Comparison of ENCODE assay signal across 8 cellular contexts in genomic region chr12:126772171-126772864, GRCh38.
DNase-seq lines count a peak whose midpoint lies in the region; ATAC-seq and TF ChIP-seq lines count a peak whose summit lies in the region.

No MANE protein-coding gene starts in this region.

- peak overlapping the region; percentile 81 for H3K4me2 ChIP-seq in OCI-LY3 (ENCODE audit: low read length)

- H3K27ac Mint-ChIP-seq in progenitor cell of endocrine pancreas = no peak overlapping the region

- H3K27me3 Mint-ChIP-seq in progenitor cell of endocrine pancreas = no peaks in the 10 kb centered on the region

- H3K36me3 ChIP-seq in OCI-LY3 (replicated peaks; ENCODE audit: low read depth, low read length) (peaks cover 44% of the 10 kb centered on the region), spleen (peaks cover 0 to 5% (median 0%) of the 10 kb centered on the region in 6 donors)

- TF ChIP-seq CTCF in OCI-LY3 (IDR thresholded peaks at IDR 0.05; ENCODE audit: low read depth, low read length) (no peak), spleen (IDR thresholded peaks at IDR 0.05 in 8 of 11, conservative IDR thresholded peaks at IDR 0.05 in 3 of 11) (no peak), progenitor cell of endocrine pancreas (IDR thresholded peaks at IDR 0.05; ENCODE audit: unreplicated experiment) (no peak)

- no peaks in the 10 kb centered on the region for H4K20me1 ChIP-seq in OCI-LY3 (ENCODE audit: insufficient read depth, low read length)

- peaks cover 8% of the 10 kb centered on the region for H3K9me3 Mint-ChIP-seq in progenitor cell of endocrine pancreas (ENCODE audit: low read depth)

- TF ChIP-seq POLR2A in spleen (IDR thresholded peaks at IDR 0.05) = no peak

- peaks cover 18% of the 10 kb centered on the region for H3K79me2 ChIP-seq in OCI-LY3 (ENCODE audit: low read length)

- H3K36me3 Mint-ChIP-seq in progenitor cell of endocrine pancreas (ENCODE audit: insufficient read depth) = no peaks in the 10 kb centered on the region

- peak overlapping the region; percentile 98 for H3K27ac ChIP-seq in OCI-LY3 (ENCODE audit: low read length)
- peak overlapping the region in 7 of 8 donors; percentile 35 to 73 (median 55) for H3K27ac ChIP-seq in spleen
- no peak overlapping the region for H3K27ac ChIP-seq in right cardiac atrium (ENCODE audit: low read length)

- peak overlapping the region; percentile 68 for H2AFZ ChIP-seq in OCI-LY3 (ENCODE audit: low read depth, low read length)

- H3K4me3 ChIP-seq in OCI-LY3 (ENCODE audit: low read length) = peak overlapping the region; percentile 86
- H3K4me3 ChIP-seq in spleen = peak overlapping the region in 4 of 8 donors; percentile 6 to 61 (median 24)
- H3K4me3 ChIP-seq in right cardiac atrium (ENCODE audit: low read length) = no peak overlapping the region

- DNase-seq in NCI-H2227 treated with DMSO at 0.1 percent for 48 hours (lab: John Stamatoyannopoulos, UW) = peak; percentile 2
- DNase-seq in NCI-H2227 (lab: John Stamatoyannopoulos, UW; ENCODE audit: unreplicated experiment) = no peak
- peak; percentile 1 for DNase-seq in amniotic epithelial cell (ENCODE audit: low read depth)
- no peak for DNase-seq in spleen
- no peak for DNase-seq in right cardiac atrium
- DNase-seq in progenitor cell of endocrine pancreas (ENCODE audit: low spot score, unreplicated experiment) = no peak

- H3K4me1 ChIP-seq in OCI-LY3 (ENCODE audit: low read length) (peaks cover 34% of the 10 kb centered on the region), spleen (no peaks in the 10 kb centered on the region), right cardiac atrium (ENCODE audit: control insufficient read depth, insufficient read depth, low read length) (no peaks in the 10 kb centered on the region)

- no peaks in the 10 kb centered on the region for H3K27me3 ChIP-seq in OCI-LY3 (ENCODE audit: low read depth, low read length)
- no peaks in the 10 kb centered on the region for H3K27me3 ChIP-seq in spleen (replicated peaks in 1 of 7)
- no peaks in the 10 kb centered on the region for H3K27me3 ChIP-seq in right cardiac atrium (ENCODE audit: control insufficient read depth, insufficient read depth)

- 63 to 80% (median 75%) methylated on average over 18 of the region's 18 CpGs for WGBS in spleen, 5 donors
- WGBS in right cardiac atrium = 82% methylated on average over 18 of the region's 18 CpGs

- intact Hi-C loops in spleen (cut with DNase I; ENCODE audit: low total_unique reads) = no loop called here
- intact Hi-C loops in right cardiac atrium (cut with DNase I) = no loop called here

- ATAC-seq in HG02884 (IDR thresholded peaks at IDR 0.05; ENCODE audit: unreplicated experiment) = peak; percentile 83
- ATAC-seq in right cardiac atrium = no peak

- no peak overlapping the region for H3K4me3 Mint-ChIP-seq in progenitor cell of endocrine pancreas (ENCODE audit: low read depth)

- H3K9me3 ChIP-seq in OCI-LY3 (ENCODE audit: insufficient read depth, low read length) = peaks cover 7% of the 10 kb centered on the region
- H3K9me3 ChIP-seq in spleen = peaks cover 0 to 14% (median 4%) of the 10 kb centered on the region in 8 donors
- H3K9me3 ChIP-seq in right cardiac atrium (ENCODE audit: control insufficient read depth, low read length) = no peaks in the 10 kb centered on the region

- peak overlapping the region; percentile 92 for H3K9ac ChIP-seq in OCI-LY3 (ENCODE audit: low read length)

- no peaks in the 10 kb centered on the region for H3K4me1 Mint-ChIP-seq in progenitor cell of endocrine pancreas (ENCODE audit: low read depth)

Comparison
In these comparisons a context has a peak if more than half of its experiments do, and no peak if none do; other contexts are left out.
1. DNase-seq: peak in NCI-H2227 treated with DMSO at 0.1 percent for 48 hours (single experiment) and amniotic epithelial cell (single experiment); none in NCI-H2227 (single experiment), spleen (single experiment), right cardiac atrium (0 of 3) and progenitor cell of endocrine pancreas (single experiment).